In genomic region chr1:109619405-109619654, GRCh38 we compare ENCODE assay signal across 8 cellular contexts. TPM values are rescaled to one million over a fixed set of nuclear protein-coding genes. Genes with fewer than 3 reads are reported as not detected.
DNase-seq lines count a peak whose midpoint lies in the region; ATAC-seq and TF ChIP-seq lines count a peak whose summit lies in the region.

Gene GNAT2 (minus strand): TSS chr1:109619616. CDS start chr1:109612870, 6,746 bp downstream.

- peak; percentile 45 for DNase-seq in DMS53 treated with DMSO at 0.1 percent for 48 hours (lab: John Stamatoyannopoulos, UW; ENCODE audit: unreplicated experiment)
- DNase-seq in DMS53 (lab: John Stamatoyannopoulos, UW) = no peak
- no peak for DNase-seq in stomach
- DNase-seq in central memory CD4-positive, alpha-beta T cell = no peak

- H3K27me3 ChIP-seq in iPS-18a (ENCODE audit: control insufficient read depth, insufficient read depth, low read length) (no peaks in the 10 kb centered on the region), stomach (no peaks in the 10 kb centered on the region)

- no peak for TF ChIP-seq POLR2A in stomach (IDR thresholded peaks at IDR 0.05)

- H3K9me3 ChIP-seq in iPS-18a (ENCODE audit: control insufficient read depth, low read depth, low read length) (no peaks in the 10 kb centered on the region), stomach (no peaks in the 10 kb centered on the region)

- peak within 1 kb of the TSS; percentile 79 for H3K9ac ChIP-seq in iPS-18a (ENCODE audit: low read length)

- H3K4me1 Mint-ChIP-seq in activated T-helper 17 cell treated with anti-CD3 and anti-CD28 coated beads, Interleukin-2, amount 50 U/mL, for 72 hours = peaks cover 43% of the 10 kb centered on the region

- no peak for TF ChIP-seq EP300 in stomach (IDR thresholded peaks at IDR 0.05)

- intact Hi-C loops in stomach (cut with DNase I; ENCODE audit: low total_unique reads) = no loop called here

- H3K36me3 ChIP-seq in iPS-18a (ENCODE audit: control insufficient read depth, low read depth, low read length) = no peaks in the 10 kb centered on the region
- H3K36me3 ChIP-seq in stomach = no peaks in the 10 kb centered on the region

- H3K36me3 Mint-ChIP-seq in activated T-helper 17 cell treated with anti-CD3 and anti-CD28 coated beads, Interleukin-2, amount 50 U/mL, for 72 hours (ENCODE audit: low read depth) = peaks cover 30% of the 10 kb centered on the region

- no peaks in the 10 kb centered on the region for H3K27me3 Mint-ChIP-seq in activated T-helper 17 cell treated with anti-CD3 and anti-CD28 coated beads, Interleukin-2, amount 50 U/mL, for 72 hours

- WGBS in stomach, 5 donors = 7 to 15% (median 9%) methylated on average over 6 of the region's 6 CpGs

- H3K4me3 ChIP-seq in iPS-18a (ENCODE audit: low read length) (peak within 1 kb of the TSS; percentile 91), stomach (peak within 1 kb of the TSS; percentile 64 to 81 (median 76))

- no peaks in the 10 kb centered on the region for H3K9me3 Mint-ChIP-seq in activated T-helper 17 cell treated with anti-CD3 and anti-CD28 coated beads, Interleukin-2, amount 50 U/mL, for 72 hours

- H3K27ac Mint-ChIP-seq in activated T-helper 17 cell treated with anti-CD3 and anti-CD28 coated beads, Interleukin-2, amount 50 U/mL, for 72 hours = peak within 1 kb of the TSS; percentile 99

- H3K4me1 ChIP-seq in iPS-18a (ENCODE audit: control insufficient read depth, low read depth, low read length) = peaks cover 20% of the 10 kb centered on the region
- peaks cover 38 to 67% (median 54%) of the 10 kb centered on the region in 4 donors for H3K4me1 ChIP-seq in stomach

- H3K4me3 Mint-ChIP-seq in activated T-helper 17 cell treated with anti-CD3 and anti-CD28 coated beads, Interleukin-2, amount 50 U/mL, for 72 hours = peak within 1 kb of the TSS; percentile 97

- H3K27ac ChIP-seq in iPS-18a (ENCODE audit: low read length) (peak within 1 kb of the TSS; percentile 55), stomach (peak within 1 kb of the TSS; percentile 84 to 90 (median 88))

- TF ChIP-seq CTCF in stomach (IDR thresholded peaks at IDR 0.05) = no peak

- no peak for ATAC-seq in activated T-helper 17 cell treated with anti-CD3 and anti-CD28 coated beads, Interleukin-2, amount 50 U/mL, for 72 hours (replicated peaks)
- ATAC-seq in HG03439 (IDR thresholded peaks at IDR 0.05; ENCODE audit: unreplicated experiment) (no peak), HG02678 (IDR thresholded peaks at IDR 0.05; ENCODE audit: unreplicated experiment) (no peak)

RNA-seq across cellular contexts. Expression of gene GNAT2, which starts in this region (rescaled TPM):
- total RNA-seq in activated T-helper 17 cell treated with anti-CD3 and anti-CD28 coated beads, Interleukin-2, amount 50 U/mL, for 72 hours = under 1 TPM; 0.32 to 0.54 TPM
- not detected for total RNA-seq in stomach
- under 1 TPM in 1 of 3 donors, not detected in 2; 0.43 TPM for polyA plus RNA-seq in stomach
